ENCODE assay signal across 28 cellular contexts in genomic region chr2:22486343-22486742, GRCh38.
"Had no signal": no experiment of that assay in that cellular context is flagged by ENCODE, and none has a peak within 500 bp of the region (broad histone marks: within the 10 kb centered on the region; RNA-seq: fewer than 3 reads in every experiment).

No MANE protein-coding gene starts in this region.

- H3K27me3 ChIP-seq: ascending aorta, body of pancreas had no signal

- H3K36me3 ChIP-seq: ascending aorta had no signal

- H3K4me3 Mint-ChIP-seq: activated CD8-positive, alpha-beta memory T cell treated with anti-CD3 and anti-CD28 coated beads, Interleukin-2, amount 10 ng/mL, durations not matched to agents 7 days and 5 days; activated naive CD8-positive, alpha-beta T cell treated with anti-CD3 and anti-CD28 coated beads, Interleukin-2, amount 50 U/mL, for 24 hours; activated T-cell treated with anti-CD3 and anti-CD28 coated beads, Interleukin-2, amount 50 U/mL, for 24 hours; activated T-helper 1 cell treated with anti-CD3 and anti-CD28 coated beads, Interleukin-12 subunit alpha, Interleukin-12 subunit beta, Interleukin-2, Interleukin-4 antibody, amounts not matched to agents 30 ng/mL and 10 ng/mL and 1 ng/mL, durations not matched to agents 14 hours and 24 hours and 36 hours; T-cell had no signal

- H3K27ac Mint-ChIP-seq: activated CD8-positive, alpha-beta memory T cell treated with anti-CD3 and anti-CD28 coated beads, Interleukin-2, amount 10 ng/mL, durations not matched to agents 7 days and 5 days; activated naive CD4-positive, alpha-beta T cell treated with anti-CD3 and anti-CD28 coated beads, Interleukin-2, amount 50 U/mL, for 72 hours; activated naive CD8-positive, alpha-beta T cell treated with anti-CD3 and anti-CD28 coated beads, Interleukin-2, amount 50 U/mL, for 24 hours; activated T-cell treated with anti-CD3 and anti-CD28 coated beads, Interleukin-2, amount 50 U/mL, for 24 hours; activated T-helper 1 cell treated with anti-CD3 and anti-CD28 coated beads, Interleukin-12 subunit alpha, Interleukin-12 subunit beta, Interleukin-2, Interleukin-4 antibody, amounts not matched to agents 30 ng/mL and 10 ng/mL and 1 ng/mL, durations not matched to agents 14 hours and 24 hours and 36 hours; T-cell had no signal

- H3K4me1 ChIP-seq: body of pancreas had no signal

- H3K27ac ChIP-seq: ascending aorta, body of pancreas, SK-N-MC had no signal

- DNase-seq: activated CD4-positive, alpha-beta T cell treated with anti-CD3 and anti-CD28 coated beads for 4 hours; activated CD4-positive, alpha-beta T cell treated with anti-CD3 and anti-CD28 coated beads, Interleukin-2, amount 50 U/mL, for 4 hours; activated CD4-positive, CD25-positive, alpha-beta regulatory T cell; activated CD8-positive, alpha-beta memory T cell treated with anti-CD3 and anti-CD28 coated beads, Interleukin-2, amount 10 ng/mL, durations not matched to agents 7 days and 5 days; activated effector memory CD4-positive, alpha-beta T cell treated with Interleukin-2 at 50 U/mL for 16 hours; activated naive CD4-positive, alpha-beta T cell treated with Interleukin-2 at 50 U/mL for 16 hours; activated naive CD8-positive, alpha-beta T cell treated with anti-CD3 and anti-CD28 coated beads, Interleukin-2, amount 50 U/mL, for 24 hours; activated T-cell treated with anti-CD3 and anti-CD28 coated beads, Interleukin-2, amount 50 U/mL, for 24 hours; amniotic stem cell; body of pancreas; central memory CD4-positive, alpha-beta T cell; Kasumi-1; KBM-7; NCI-H146; NCI-H187 treated with DMSO at 0.1 percent for 48 hours; NCI-H2081 treated with DMSO at 0.1 percent for 48 hours; NCI-H2227 treated with DMSO at 0.1 percent for 48 hours; NCI-H446 treated with DMSO at 0.1 percent for 48 hours; NCI-H524 treated with DMSO at 0.1 percent for 48 hours; NCI-H748 treated with DMSO at 0.1 percent for 48 hours; SIG-M5; T-cell; T-helper 2 cell; T1000 had no signal

- H3K9me3 Mint-ChIP-seq: activated T-helper 1 cell treated with anti-CD3 and anti-CD28 coated beads, Interleukin-12 subunit alpha, Interleukin-12 subunit beta, Interleukin-2, Interleukin-4 antibody, amounts not matched to agents 30 ng/mL and 10 ng/mL and 1 ng/mL, durations not matched to agents 14 hours and 24 hours and 36 hours had no signal

- H3K9me3 ChIP-seq: ascending aorta, body of pancreas had no signal

- H3K4me1 Mint-ChIP-seq: activated CD8-positive, alpha-beta memory T cell treated with anti-CD3 and anti-CD28 coated beads, Interleukin-2, amount 10 ng/mL, durations not matched to agents 7 days and 5 days; activated naive CD8-positive, alpha-beta T cell treated with anti-CD3 and anti-CD28 coated beads, Interleukin-2, amount 50 U/mL, for 24 hours; T-cell had no signal

- ATAC-seq: activated CD8-positive, alpha-beta memory T cell treated with anti-CD3 and anti-CD28 coated beads, Interleukin-2, amount 10 ng/mL, durations not matched to agents 7 days and 5 days; activated naive CD4-positive, alpha-beta T cell treated with anti-CD3 and anti-CD28 coated beads, Interleukin-2, amount 50 U/mL, for 72 hours; activated naive CD8-positive, alpha-beta T cell treated with anti-CD3 and anti-CD28 coated beads, Interleukin-2, amount 50 U/mL, for 24 hours; body of pancreas; T-cell had no signal

- H3K27me3 Mint-ChIP-seq: activated CD8-positive, alpha-beta memory T cell treated with anti-CD3 and anti-CD28 coated beads, Interleukin-2, amount 10 ng/mL, durations not matched to agents 7 days and 5 days; activated naive CD8-positive, alpha-beta T cell treated with anti-CD3 and anti-CD28 coated beads, Interleukin-2, amount 50 U/mL, for 24 hours; activated T-cell treated with anti-CD3 and anti-CD28 coated beads, Interleukin-2, amount 50 U/mL, for 24 hours; T-cell had no signal

- H3K4me3 ChIP-seq: ascending aorta, body of pancreas, SK-N-MC had no signal

- H3K36me3 Mint-ChIP-seq: activated CD8-positive, alpha-beta memory T cell treated with anti-CD3 and anti-CD28 coated beads, Interleukin-2, amount 10 ng/mL, durations not matched to agents 7 days and 5 days; activated naive CD4-positive, alpha-beta T cell treated with anti-CD3 and anti-CD28 coated beads, Interleukin-2, amount 50 U/mL, for 72 hours; T-cell had no signal
